In genomic region chr7:42292991-42293521, GRCh38 we compare ENCODE assay signal across 1 cellular context.
TF ChIP-seq lines count a peak whose summit lies in the region.

No MANE protein-coding gene starts in this region.

TF ChIP-seq in HepG2, 621 proteins besides CTCF, POLR2A, EP300 and RAD21 (continued from another document):
- no peak for TF ChIP-seq ZBTB39 (CRISPR knock-in tag; IDR thresholded peaks at IDR 0.05)
- no peak for TF ChIP-seq ZNF232 (CRISPR knock-in tag; IDR thresholded peaks at IDR 0.05; ENCODE audit: borderline replicate concordance)
- no peak for TF ChIP-seq ZBTB26 (CRISPR knock-in tag; IDR thresholded peaks at IDR 0.05; ENCODE audit: borderline replicate concordance)
- TF ChIP-seq CBX2 (IDR thresholded peaks at IDR 0.05; ENCODE audit: low read depth, low read length) = no peak
- no peak for TF ChIP-seq CBX2 (CRISPR knock-in tag; IDR thresholded peaks at IDR 0.05; ENCODE audit: low read depth)
- no peak for TF ChIP-seq DMAP1 (CRISPR knock-in tag; IDR thresholded peaks at IDR 0.05)
- no peak for TF ChIP-seq RBAK (CRISPR knock-in tag; IDR thresholded peaks at IDR 0.05)
- no peak for TF ChIP-seq HMGA1 (CRISPR knock-in tag; conservative IDR thresholded peaks at IDR 0.05)
- no peak for TF ChIP-seq ZNF335 (CRISPR knock-in tag; IDR thresholded peaks at IDR 0.05)
- TF ChIP-seq ZFP36L1 (CRISPR knock-in tag; IDR thresholded peaks at IDR 0.05) = no peak
- TF ChIP-seq ISX (CRISPR knock-in tag; conservative IDR thresholded peaks at IDR 0.05) = no peak
- TF ChIP-seq ZNF207 (IDR thresholded peaks at IDR 0.05; ENCODE audit: borderline replicate concordance) = no peak
- TF ChIP-seq CAMTA2 (CRISPR knock-in tag; IDR thresholded peaks at IDR 0.05; ENCODE audit: borderline replicate concordance) = no peak
- TF ChIP-seq ATF2 (CRISPR knock-in tag; IDR thresholded peaks at IDR 0.05) = no peak
- TF ChIP-seq SOX6 (IDR thresholded peaks at IDR 0.05) = no peak
- TF ChIP-seq SOX6 (CRISPR knock-in tag; IDR thresholded peaks at IDR 0.05) = no peak
- TF ChIP-seq MXD3 (CRISPR knock-in tag; IDR thresholded peaks at IDR 0.05) = no peak
- no peak for TF ChIP-seq ZSCAN21 (CRISPR knock-in tag; IDR thresholded peaks at IDR 0.05; ENCODE audit: borderline replicate concordance)
